In genomic region chr9:2385746-2386145, GRCh38 we compare ENCODE assay signal across 20 cellular contexts.
DNase-seq lines count a peak whose midpoint lies in the region; ATAC-seq and TF ChIP-seq lines count a peak whose summit lies in the region.
"Had no signal": no experiment of that assay in that cellular context is flagged by ENCODE, and none has a peak within 500 bp of the region (broad histone marks: within the 10 kb centered on the region; RNA-seq: fewer than 3 reads in every experiment).

No MANE protein-coding gene starts in this region.

- peak; percentile 58 for DNase-seq in DMS 273 treated with DMSO at 0.1 percent for 48 hours (lab: John Stamatoyannopoulos, UW)
- peak; percentile 86 for DNase-seq in NCI-H1694 treated with DMSO at 0.1 percent for 48 hours (lab: John Stamatoyannopoulos, UW)
- peak; percentile 94 for DNase-seq in NCI-H82 treated with DMSO at 0.1 percent for 48 hours (lab: John Stamatoyannopoulos, UW; ENCODE audit: unreplicated experiment)
- no peak for DNase-seq in mesothelial cell of epicardium (ENCODE audit: low spot score in 2 of 2, unreplicated experiment in 2 of 2)
- DNase-seq in OCI-M2 (lab: John Stamatoyannopoulos, UW; ENCODE audit: unreplicated experiment): no peak
- DNase-seq: Caco-2; CD4-positive, alpha-beta memory T cell; DMS53; GF-D8; H7; HFFc6; IMR-90; NCI-H1105 treated with DMSO at 0.1 percent for 48 hours; NCI-H2081 treated with DMSO at 0.1 percent for 48 hours; NCI-H510A; OCI-M1 had no signal

- peaks cover 12% of the 10 kb centered on the region for H3K9me3 Mint-ChIP-seq in mesothelial cell of epicardium
- H3K9me3 Mint-ChIP-seq: HFFc6 had no signal

- peaks cover 47% of the 10 kb centered on the region for H3K4me1 Mint-ChIP-seq in mesothelial cell of epicardium
- H3K4me1 Mint-ChIP-seq: CD4-positive, alpha-beta memory T cell had no signal

- no peak for ATAC-seq in HG03175 (IDR thresholded peaks at IDR 0.05; ENCODE audit: unreplicated experiment)
- ATAC-seq in GM21390 (IDR thresholded peaks at IDR 0.05; ENCODE audit: unreplicated experiment): no peak
- ATAC-seq in HG02759 (IDR thresholded peaks at IDR 0.05; ENCODE audit: unreplicated experiment): no peak
- ATAC-seq: Right ventricle myocardium inferior had no signal

- H3K27ac Mint-ChIP-seq in mesothelial cell of epicardium: peak overlapping the region; percentile 77
- H3K27ac Mint-ChIP-seq: CD4-positive, alpha-beta memory T cell; HFFc6 had no signal

- no peak overlapping the region for H3K4me3 Mint-ChIP-seq in mesothelial cell of epicardium
- H3K4me3 Mint-ChIP-seq: HFFc6 had no signal

- peaks cover 8% of the 10 kb centered on the region for H3K36me3 Mint-ChIP-seq in mesothelial cell of epicardium

- H3K27me3 Mint-ChIP-seq in mesothelial cell of epicardium (ENCODE audit: low read depth): no peaks in the 10 kb centered on the region

- no peak for TF ChIP-seq CTCF in mesothelial cell of epicardium (IDR thresholded peaks at IDR 0.05; ENCODE audit: unreplicated experiment)

Comparison
In these comparisons a context has a peak if more than half of its experiments do, and no peak if none do; other contexts are left out.
1. DNase-seq: peak in DMS 273 treated with DMSO at 0.1 percent for 48 hours (single experiment), NCI-H1694 treated with DMSO at 0.1 percent for 48 hours (single experiment) and NCI-H82 treated with DMSO at 0.1 percent for 48 hours (single experiment); none in mesothelial cell of epicardium (0 of 2) and OCI-M2 (single experiment).